24 cellular contexts compared by ENCODE assay signal in genomic region chr22:30021338-30021737, GRCh38. TPM values are rescaled to one million over a fixed set of nuclear protein-coding genes. Genes with fewer than 3 reads are reported as not detected.
A peak's percentile ranks its signal among the peaks of the same experiment; 100 is the strongest.
DNase-seq lines count a peak whose midpoint lies in the region; TF ChIP-seq lines count a peak whose summit lies in the region.
"Had no signal": no experiment of that assay in that cellular context is flagged by ENCODE, and none has a peak within 500 bp of the region (broad histone marks: within the 10 kb centered on the region; RNA-seq: fewer than 3 reads in every experiment).

No MANE protein-coding gene starts in this region.

- DNase-seq in MCF 10A (ENCODE audit: unreplicated experiment) = no peak
- DNase-seq in mammary epithelial cell = no peak
- DNase-seq in thyroid gland = peak; percentile 53 to 62
- no peak for DNase-seq in DMS53 treated with DMSO at 0.1 percent for 48 hours (lab: John Stamatoyannopoulos, UW; ENCODE audit: unreplicated experiment)
- no peak for DNase-seq in NCI-H187 treated with DMSO at 0.1 percent for 48 hours (lab: John Stamatoyannopoulos, UW)
- no peak for DNase-seq in activated T-cell treated with anti-CD3 and anti-CD28 coated beads for 4 hours
- DNase-seq: AML-193; CD4-positive, CD25-positive, alpha-beta regulatory T cell; COR-L47; DMS79 treated with DMSO at 0.1 percent for 48 hours; GOT3; HCEC 1CT; Karpas-422; NCI-H1417; NCI-H1694 treated with DMSO at 0.1 percent for 48 hours; NCI-H446; NCI-H526; OCI-M1 had no signal

- H2AFZ ChIP-seq in mammary epithelial cell (ENCODE audit: low read depth, low read length) = no peak overlapping the region

- no peaks in the 10 kb centered on the region for H3K79me2 ChIP-seq in mammary epithelial cell (ENCODE audit: insufficient read depth, low read length)

- H3K9me3 ChIP-seq in mammary epithelial cell (replicated peaks; ENCODE audit: insufficient read depth, low read length) = no peaks in the 10 kb centered on the region
- H3K9me3 ChIP-seq in thyroid gland = no peaks in the 10 kb centered on the region
- H3K9me3 ChIP-seq: SJSA1 had no signal

- dilution Hi-C loops in mammary epithelial cell (cut with HindIII; ENCODE audit: low sequenced_read_pairs) = no loop called here

- no peak overlapping the region for H3K9ac ChIP-seq in mammary epithelial cell (ENCODE audit: insufficient read depth, low read length)

- H3K4me3 ChIP-seq in mammary epithelial cell (replicated peaks in 1 of 3; ENCODE audit: insufficient read depth in 1 of 3, low read depth in 2 of 3, low read length in 3 of 3) (no peak overlapping the region), thyroid gland (replicated peaks in 1 of 3) (no peak overlapping the region)
- H3K4me3 ChIP-seq: GM12878, SJSA1 had no signal

- no peak for TF ChIP-seq POLR2A in thyroid gland (IDR thresholded peaks at IDR 0.05)

- WGBS in mammary epithelial cell (ENCODE audit: low coverage, missing lambda C conversion rate) = 88% methylated on average over 3 of the region's 3 CpGs
- WGBS in thyroid gland, 2 donors = 78 to 82% methylated on average over 3 of the region's 3 CpGs

- H3K27ac ChIP-seq in mammary epithelial cell (ENCODE audit: insufficient read depth, low read depth, low read length) (no peak overlapping the region), layer of hippocampus (ENCODE audit: low read depth, low read length) (peak overlapping the region; percentile 27), thyroid gland (peak overlapping the region in 2 of 3 donors; percentile 39 to 43)
- H3K27ac ChIP-seq: SJSA1 had no signal

- CTCF ChIA-PET in MCF 10A (lab: Yijun Ruan, JAX) (interaction anchor here (2.0 kb wide), 1 partner anchor 16 kb away, joined by 10 read pairs; no protein-coding TSS in a partner anchor), mammary epithelial cell (lab: Charles Lee; ENCODE audit: low non-redundant PET) (no interaction called here)

- TF ChIP-seq CTCF in MCF 10A (IDR thresholded peaks at IDR 0.05; ENCODE audit: unreplicated experiment) = no peak
- TF ChIP-seq CTCF in mammary epithelial cell (conservative IDR thresholded peaks at IDR 0.05 in 1 of 2, IDR thresholded peaks at IDR 0.05 in 1 of 2; ENCODE audit: extremely low read depth in 1 of 2, insufficient read depth in 1 of 2, low read depth in 1 of 2, low read length in 2 of 2) = no peak
- TF ChIP-seq CTCF in brain (conservative IDR thresholded peaks at IDR 0.05) = no peak
- no peak for TF ChIP-seq CTCF in thyroid gland (IDR thresholded peaks at IDR 0.05)

- intact Hi-C loops in MCF 10A (cut with micrococcal nuclease) = no loop called here
- intact Hi-C loops in mammary epithelial cell (cut with micrococcal nuclease) = no loop called here
- intact Hi-C loops in thyroid gland (cut with DNase I) = loop anchor here (10.0 kb wide), 1 partner anchor 63 kb away; the partner anchor contains the start of gene HORMAD2

- BruUV-seq in MCF 10A (replicated peaks; lab: Mats Ljungman, UMichigan) (no TSS peak), mammary epithelial cell (replicated peaks; lab: Mats Ljungman, UMichigan) (no TSS peak)

- H3K27ac Mint-ChIP-seq in MCF 10A (ENCODE audit: low read depth, unreplicated experiment) (peak overlapping the region; percentile 46), brain (peak overlapping the region in 3 of 5 experiments; percentile 22 to 38 (median 27))

- H3K4me1 ChIP-seq in mammary epithelial cell (ENCODE audit: insufficient read depth, low read length) (peaks cover 6% of the 10 kb centered on the region), thyroid gland (peaks cover 19 to 20% of the 10 kb centered on the region in 2 donors)
- H3K4me1 ChIP-seq: SJSA1 had no signal

- H4K20me1 ChIP-seq in mammary epithelial cell (ENCODE audit: insufficient read depth, low read length) = no peaks in the 10 kb centered on the region

- H3K36me3 Mint-ChIP-seq in MCF 10A (ENCODE audit: insufficient read depth, unreplicated experiment) (peaks cover 83% of the 10 kb centered on the region), brain (peaks cover 90% of the 10 kb centered on the region)

- H3K4me3 Mint-ChIP-seq in MCF 10A (ENCODE audit: unreplicated experiment) (no peak overlapping the region), brain (no peak overlapping the region)
- H3K4me3 Mint-ChIP-seq: CD4-positive, CD25-positive, alpha-beta regulatory T cell had no signal

- H3K9me3 Mint-ChIP-seq in MCF 10A (ENCODE audit: unreplicated experiment) = no peaks in the 10 kb centered on the region
- H3K9me3 Mint-ChIP-seq in brain = peaks cover 0 to 2% (median 0%) of the 10 kb centered on the region in 5 experiments
- H3K9me3 Mint-ChIP-seq: CD4-positive, CD25-positive, alpha-beta regulatory T cell had no signal

- no peak overlapping the region for H3K4me2 ChIP-seq in mammary epithelial cell (ENCODE audit: insufficient read depth, low read depth, low read length)

- H3K27me3 Mint-ChIP-seq in MCF 10A (ENCODE audit: insufficient read depth, unreplicated experiment) = no peaks in the 10 kb centered on the region
- no peaks in the 10 kb centered on the region for H3K27me3 Mint-ChIP-seq in brain
- H3K27me3 Mint-ChIP-seq: CD4-positive, CD25-positive, alpha-beta regulatory T cell had no signal

- H3K4me1 Mint-ChIP-seq in MCF 10A (ENCODE audit: insufficient read depth, unreplicated experiment) (no peaks in the 10 kb centered on the region), brain (no peaks in the 10 kb centered on the region)

- H3K36me3 ChIP-seq in mammary epithelial cell (ENCODE audit: insufficient read depth, low read length) (peaks cover 25% of the 10 kb centered on the region), thyroid gland (peaks cover 48 to 53% of the 10 kb centered on the region in 2 donors)

- no peaks in the 10 kb centered on the region for H3K27me3 ChIP-seq in mammary epithelial cell (ENCODE audit: insufficient read depth, low read length)
- no peaks in the 10 kb centered on the region for H3K27me3 ChIP-seq in layer of hippocampus (ENCODE audit: control insufficient read depth, insufficient read depth, low read length)
- H3K27me3 ChIP-seq in thyroid gland = no peaks in the 10 kb centered on the region
- H3K27me3 ChIP-seq: SJSA1 had no signal

- in situ Hi-C loops in mammary epithelial cell (cut with MboI; ENCODE audit: low sequenced_read_pairs in 2 of 2) = loop anchor here in 1 of 2 donors (25.0 kb wide), 1 partner anchor 334 kb away; no protein-coding TSS in a partner anchor

- POLR2A ChIA-PET in MCF 10A (lab: Yijun Ruan, JAX) = interaction anchor here (0.6 to 1.0 kb wide), 2 partner anchors 200 to 307 kb away, joined by 3 read pairs; no protein-coding TSS in a partner anchor

RNA-seq across cellular contexts. Expression of gene HORMAD2, which starts 58.9 kb away (rescaled TPM):
- total RNA-seq in MCF 10A (2022) (not detected in 2 replicates), mammary epithelial cell (not detected), thyroid gland (not detected)
- polyA plus RNA-seq in mammary epithelial cell (not detected), brain (ENCODE audit: insufficient read depth, low read depth, low replicate concordance) (not detected)
- polyA minus RNA-seq in mammary epithelial cell = not detected
- total RNA-seq: A172; CD4-positive, CD25-positive, alpha-beta regulatory T cell; GM12878; SJSA1 had no signal
- polyA plus RNA-seq: AG04450; CD4-positive, CD25-positive, alpha-beta regulatory T cell had no signal

Comparison
In these comparisons a context has a peak if more than half of its experiments do, and no peak if none do; other contexts are left out.
1. DNase-seq: peak in thyroid gland (2 of 2); none in MCF 10A (single experiment), mammary epithelial cell (single experiment), DMS53 treated with DMSO at 0.1 percent for 48 hours (single experiment), NCI-H187 treated with DMSO at 0.1 percent for 48 hours (single experiment) and activated T-cell treated with anti-CD3 and anti-CD28 coated beads for 4 hours (single experiment).